ENCODE assay signal across 8 cellular contexts in genomic region chr16:29791845-29792797, GRCh38. TPM values are rescaled to one million over a fixed set of nuclear protein-coding genes. Genes with fewer than 3 reads are reported as not detected.
DNase-seq lines count a peak whose midpoint lies in the region; ATAC-seq and TF ChIP-seq lines count a peak whose summit lies in the region.
"Had no signal": no experiment of that assay in that cellular context is flagged by ENCODE, and none has a peak within 500 bp of the region (broad histone marks: within the 10 kb centered on the region; RNA-seq: fewer than 3 reads in every experiment).

No MANE protein-coding gene starts in this region.

- peaks cover 42% of the 10 kb centered on the region for H3K36me3 Mint-ChIP-seq in nephron progenitor cell (ENCODE audit: low read depth)

- ATAC-seq in GM19035 (IDR thresholded peaks at IDR 0.05; ENCODE audit: unreplicated experiment): no peak

- no peaks in the 10 kb centered on the region for H3K9me3 Mint-ChIP-seq in nephron progenitor cell

- peak overlapping the region; percentile 99 for H3K4me3 Mint-ChIP-seq in nephron progenitor cell

- DNase-seq in HL-60 (ENCODE audit: low read depth in 1 of 2, low spot score in 1 of 2) (no peak), adipocyte (ENCODE audit: low read depth) (no peak), nephron progenitor cell (no peak), NCI-H2029 treated with DMSO at 0.1 percent for 48 hours (lab: John Stamatoyannopoulos, UW) (no peak), SK-N-DZ (ENCODE audit: low spot score) (no peak)
- DNase-seq: cortex of kidney; stimulated activated CD4-positive, alpha-beta T cell treated with anti-CD3 and anti-CD28 coated beads, Interleukin-4, amount 100 ng/mL, for 24 hours had no signal

- H3K36me3 ChIP-seq in adipocyte (ENCODE audit: control insufficient read depth, insufficient read depth, low read length, severe bottlenecking): no peaks in the 10 kb centered on the region

- H3K4me3 ChIP-seq in HL-60 (replicated peaks; ENCODE audit: insufficient read depth, low read length): peak overlapping the region; percentile 81
- peak overlapping the region; percentile 85 for H3K4me3 ChIP-seq in adipocyte (ENCODE audit: low read length)

- peak overlapping the region; percentile 96 for H3K27ac ChIP-seq in HL-60 (replicated peaks)

- H3K27me3 ChIP-seq in HL-60 (ENCODE audit: insufficient read depth, poor library complexity, severe bottlenecking): no peaks in the 10 kb centered on the region
- no peaks in the 10 kb centered on the region for H3K27me3 ChIP-seq in adipocyte (replicated peaks; ENCODE audit: control insufficient read depth, insufficient read depth, low read length)

- H3K9ac ChIP-seq in adipocyte (ENCODE audit: low read length): peak overlapping the region; percentile 97

- H3K4me1 ChIP-seq in adipocyte (ENCODE audit: control insufficient read depth, insufficient read depth, low read length): peaks cover 14% of the 10 kb centered on the region

- peak overlapping the region; percentile 60 for H3K27ac Mint-ChIP-seq in nephron progenitor cell

- no peaks in the 10 kb centered on the region for H3K9me3 ChIP-seq in adipocyte (ENCODE audit: control insufficient read depth, low read length)

- TF ChIP-seq CTCF in HL-60 (IDR thresholded peaks at IDR 0.05; ENCODE audit: insufficient read depth, low read length) (no peak), nephron progenitor cell (IDR thresholded peaks at IDR 0.05) (no peak)

- H3K27me3 Mint-ChIP-seq in nephron progenitor cell (ENCODE audit: low read depth, poor library complexity): no peaks in the 10 kb centered on the region

- H3K4me1 Mint-ChIP-seq in nephron progenitor cell: peaks cover 43% of the 10 kb centered on the region

RNA-seq across cellular contexts. Expression of gene KIF22, which starts 1.6 kb away (rescaled TPM):
- 221 and 246 TPM in 2 replicates for polyA plus RNA-seq in SK-N-DZ (2014; cell fraction: cytosol; rRNA removed)
- polyA plus RNA-seq in SK-N-DZ (2014; cell fraction: nucleus; rRNA removed): 679 and 767 TPM in 2 replicates

RNA-seq across cellular contexts. Expression of gene ZG16, which starts 14.1 kb away (rescaled TPM):
- not detected in 2 replicates for polyA plus RNA-seq in SK-N-DZ (2014; cell fraction: cytosol; rRNA removed)
- polyA plus RNA-seq in SK-N-DZ (2014; cell fraction: nucleus; rRNA removed): not detected in 2 replicates

RNA-seq across cellular contexts. Expression of gene MAZ, which starts 14.2 kb away (rescaled TPM):
- 364 and 496 TPM in 2 replicates for polyA plus RNA-seq in SK-N-DZ (2014; cell fraction: cytosol; rRNA removed)
- polyA plus RNA-seq in SK-N-DZ (2014; cell fraction: nucleus; rRNA removed): 262 and 344 TPM in 2 replicates

RNA-seq across cellular contexts. Expression of gene PRRT2, which starts 19.9 kb away (rescaled TPM):
- 29.9 and 41.5 TPM in 2 replicates for polyA plus RNA-seq in SK-N-DZ (2014; cell fraction: cytosol; rRNA removed)
- 231 and 327 TPM in 2 replicates for polyA plus RNA-seq in SK-N-DZ (2014; cell fraction: nucleus; rRNA removed)

RNA-seq across cellular contexts. Expression of gene PAGR1, which starts 23.8 kb away (rescaled TPM):
- 57.6 and 71.0 TPM in 2 replicates for polyA plus RNA-seq in SK-N-DZ (2014; cell fraction: cytosol; rRNA removed)
- 426 and 537 TPM in 2 replicates for polyA plus RNA-seq in SK-N-DZ (2014; cell fraction: nucleus; rRNA removed)
